ENCODE assay signal across 9 cellular contexts in the genomic region with DNA sequence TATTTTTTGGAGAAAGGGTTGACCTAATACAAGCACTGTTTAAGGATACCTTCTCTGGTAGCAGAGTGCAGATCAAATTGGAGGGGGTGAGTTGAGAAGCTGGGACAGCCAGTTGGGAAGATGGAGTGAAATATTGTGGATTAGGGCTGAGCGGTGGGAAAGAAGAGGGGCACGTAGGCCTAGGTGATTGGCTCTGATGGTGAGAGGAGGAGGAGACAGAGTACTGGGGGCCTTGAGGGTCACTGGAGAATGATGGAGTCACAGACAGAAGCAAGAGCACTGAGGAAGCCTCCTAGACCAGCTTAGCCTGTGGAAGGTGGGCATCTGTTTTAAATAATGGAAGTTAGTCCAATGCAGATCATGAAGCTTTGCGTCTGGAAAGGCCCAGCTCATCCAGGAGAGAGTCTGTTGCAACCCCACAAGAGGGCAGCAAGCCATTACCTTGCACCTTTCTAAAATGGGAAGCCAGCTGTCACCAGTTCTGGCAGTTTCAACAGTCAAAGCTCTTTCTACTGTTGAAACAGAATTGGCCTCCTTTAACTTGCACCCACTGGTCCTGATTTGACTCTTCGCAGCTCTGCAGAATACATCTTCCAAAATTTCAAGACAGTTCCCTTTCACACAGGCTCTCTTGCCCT. TPM values are rescaled to one million over a fixed set of nuclear protein-coding genes. Genes with fewer than 3 reads are reported as not detected.
A peak's percentile ranks its signal among the peaks of the same experiment; 100 is the strongest.
DNase-seq lines count a peak whose midpoint lies in the region; ATAC-seq and TF ChIP-seq lines count a peak whose summit lies in the region.
"Had no signal": no experiment of that assay in that cellular context is flagged by ENCODE, and none has a peak within 500 bp of the region (broad histone marks: within the 10 kb centered on the region; RNA-seq: fewer than 3 reads in every experiment).

No MANE protein-coding gene starts in this region.

- H3K27me3 Mint-ChIP-seq in T-helper 17 cell = peaks cover 40% of the 10 kb centered on the region

- intact Hi-C loops in Right ventricle myocardium inferior (cut with DNase I) (loop anchor here (1.0 to 5.0 kb wide), 2 partner anchors 137 to 156 kb away; partner anchors contain the start of gene ZDHHC1), cardiac septum (cut with DNase I) (loop anchor here (5.0 kb wide), 1 partner anchor 137 kb away; no protein-coding TSS in a partner anchor)

- no peak for DNase-seq in Right ventricle myocardium inferior (ENCODE audit: missing footprints)
- DNase-seq in cardiac septum (ENCODE audit: low spot score) = no peak
- DNase-seq in M059J (ENCODE audit: low read depth) = peak; percentile 72
- no peak for DNase-seq in T-helper 17 cell
- peak; percentile 79 for DNase-seq in fibroblast of pulmonary artery (ENCODE audit: low read depth)
- DNase-seq in renal cortical epithelial cell (ENCODE audit: low read depth) = peak; percentile 69
- DNase-seq in activated T-cell treated with anti-CD3 and anti-CD28 coated beads, Interleukin-2, amount 50 U/mL, for 1 hour = no peak

- H3K9me3 ChIP-seq in T-helper 17 cell (ENCODE audit: control insufficient read depth, low read length, poor library complexity, severe bottlenecking) = no peaks in the 10 kb centered on the region

- ATAC-seq in Right ventricle myocardium inferior (peak; percentile 62), T-helper 17 cell (peak; percentile 51), HG02884 (IDR thresholded peaks at IDR 0.05; ENCODE audit: unreplicated experiment) (no peak)

- peaks cover 11% of the 10 kb centered on the region for H3K36me3 Mint-ChIP-seq in T-helper 17 cell (ENCODE audit: low read depth)

- H3K4me3 Mint-ChIP-seq in T-helper 17 cell = no peak overlapping the region
- H3K4me3 Mint-ChIP-seq: activated naive CD8-positive, alpha-beta T cell had no signal

- no peak overlapping the region for H3K4me3 ChIP-seq in fibroblast of pulmonary artery (replicated peaks; ENCODE audit: low read depth, low read length)

- TF ChIP-seq CTCF in fibroblast of pulmonary artery (IDR thresholded peaks at IDR 0.05; ENCODE audit: low read length, missing control alignments) = peak; percentile 81

- H3K4me1 Mint-ChIP-seq in T-helper 17 cell = peaks cover 6% of the 10 kb centered on the region

- no peak overlapping the region for H3K27ac Mint-ChIP-seq in T-helper 17 cell
- H3K27ac Mint-ChIP-seq: activated naive CD8-positive, alpha-beta T cell had no signal

RNA-seq across cellular contexts. Expression of gene SLC9A5, which starts 11.8 kb away (rescaled TPM):
- 0.84 TPM for total RNA-seq in Right ventricle myocardium inferior
- 1.1 TPM for total RNA-seq in cardiac septum
- total RNA-seq in M059J (2014; rRNA removed; shearing (Covaris generic)) = 0.62 and 1.3 TPM in 2 replicates
- total RNA-seq in T-helper 17 cell = 1 to 10 TPM; 1.3 to 1.4 TPM
- total RNA-seq in renal cortical epithelial cell = 0.60 and 0.69 TPM in 2 replicates

RNA-seq across cellular contexts. Expression of gene FHOD1, which starts 13.3 kb away (rescaled TPM):
- total RNA-seq in Right ventricle myocardium inferior (15.3 TPM), cardiac septum (33.4 TPM), T-helper 17 cell (10 to 100 TPM; 45.1 to 48.6 TPM), renal cortical epithelial cell (5.4 and 20.5 TPM in 2 replicates)
- 11.8 and 26.0 TPM in 2 replicates for total RNA-seq in M059J (2014; rRNA removed; shearing (Covaris generic))

RNA-seq across cellular contexts. Expression of gene PLEKHG4, which starts 18.8 kb away (rescaled TPM):
- total RNA-seq in Right ventricle myocardium inferior = 1.1 TPM
- total RNA-seq in cardiac septum = 0.70 TPM
- total RNA-seq in M059J (2014; rRNA removed; shearing (Covaris generic)) = 2.2 and 2.5 TPM in 2 replicates
- 10 to 100 TPM; 17.8 to 18.4 TPM for total RNA-seq in T-helper 17 cell
- 13.9 and 18.5 TPM in 2 replicates for total RNA-seq in renal cortical epithelial cell

RNA-seq across cellular contexts. Expression of gene TMEM208, which starts 33.6 kb away (rescaled TPM):
- total RNA-seq in Right ventricle myocardium inferior (12.5 TPM), cardiac septum (16.3 TPM), T-helper 17 cell (10 to 100 TPM; 27.9 to 28.2 TPM), renal cortical epithelial cell (22.0 and 50.2 TPM in 2 replicates)
- total RNA-seq in M059J (2014; rRNA removed; shearing (Covaris generic)) = 44.2 and 44.7 TPM in 2 replicates

Comparison
In these comparisons a context has a peak if more than half of its experiments do, and no peak if none do; other contexts are left out.
1. DNase-seq: peak in M059J (single experiment), fibroblast of pulmonary artery (single experiment) and renal cortical epithelial cell (single experiment); none in Right ventricle myocardium inferior (single experiment), cardiac septum (single experiment), T-helper 17 cell (0 of 3) and activated T-cell treated with anti-CD3 and anti-CD28 coated beads, Interleukin-2, amount 50 U/mL, for 1 hour (single experiment).